In genomic region chr6:110682460-110682853, GRCh38 we compare ENCODE assay signal across 8 cellular contexts.
DNase-seq lines count a peak whose midpoint lies in the region; ATAC-seq and TF ChIP-seq lines count a peak whose summit lies in the region.

No MANE protein-coding gene starts in this region.

- H3K4me2 ChIP-seq in fibroblast of lung (ENCODE audit: extremely low read depth, insufficient read depth, low read length), result no peak overlapping the region

- 6 to 11% methylated on average over 1 of the region's 1 CpG for WGBS in tibial nerve, 2 donors

- no peak overlapping the region for H2AFZ ChIP-seq in fibroblast of lung (ENCODE audit: low read length)

- no peak overlapping the region for H3K4me3 Mint-ChIP-seq in neural crest cell

- H3K4me3 ChIP-seq in fibroblast of lung (replicated peaks in 1 of 4; ENCODE audit: control extremely low read depth in 1 of 4, insufficient read depth in 1 of 4, low read depth in 3 of 4, low read length in 4 of 4) (no peak overlapping the region), tibial nerve (no peak overlapping the region)

- H3K27ac ChIP-seq in fibroblast of lung (ENCODE audit: insufficient read depth, low read length) (no peak overlapping the region), tibial nerve (peak overlapping the region in 1 of 4 donors; percentile 75)

- peak; percentile 96 for ATAC-seq in GM21515 (IDR thresholded peaks at IDR 0.05; ENCODE audit: unreplicated experiment)

- H3K9ac ChIP-seq in fibroblast of lung (ENCODE audit: insufficient read depth, low read length), result no peak overlapping the region

- no peak overlapping the region for H3K27ac Mint-ChIP-seq in neural crest cell (ENCODE audit: unreplicated experiment)

- no peaks in the 10 kb centered on the region for H3K36me3 Mint-ChIP-seq in neural crest cell (ENCODE audit: low read depth)

- H3K36me3 ChIP-seq in fibroblast of lung (ENCODE audit: control insufficient read depth, insufficient read depth, low read length), result no peaks in the 10 kb centered on the region
- H3K36me3 ChIP-seq in tibial nerve, result no peaks in the 10 kb centered on the region

- no peaks in the 10 kb centered on the region for H4K20me1 ChIP-seq in fibroblast of lung (ENCODE audit: control insufficient read depth, extremely low read depth, insufficient read depth, low read length)

- no peaks in the 10 kb centered on the region for H3K27me3 Mint-ChIP-seq in neural crest cell (ENCODE audit: low read depth)

- H3K9me3 ChIP-seq in fibroblast of lung (ENCODE audit: control insufficient read depth, insufficient read depth, low read depth, low read length) (no peaks in the 10 kb centered on the region), tibial nerve (no peaks in the 10 kb centered on the region)

- DNase-seq in DMS79 (lab: John Stamatoyannopoulos, UW) (peak; percentile 34), HT-29 (ENCODE audit: low spot score) (peak; percentile 90), NOMO-1 treated with dmso at 0.1 percent for 144 hours (lab: John Stamatoyannopoulos, UW; ENCODE audit: unreplicated experiment) (peak; percentile 86), activated T-cell treated with anti-CD3 and anti-CD28 coated beads for 24 hours (ENCODE audit: low read depth) (peak; percentile 61), fibroblast of lung (ENCODE audit: low read depth in 2 of 2) (peak; percentile 67 to 87), neural crest cell (ENCODE audit: low read depth, low spot score) (peak; percentile 61), tibial nerve (ENCODE audit: low spot score in 2 of 2) (peak in 1 of 2 donors; percentile 92)

- TF ChIP-seq EP300 in tibial nerve (IDR thresholded peaks at IDR 0.05), result peak in 1 of 2 donors; percentile 16

- no peak for TF ChIP-seq POLR2A in tibial nerve (IDR thresholded peaks at IDR 0.05)

- H3K27me3 ChIP-seq in fibroblast of lung (ENCODE audit: control insufficient read depth, insufficient read depth, low read length), result no peaks in the 10 kb centered on the region
- H3K27me3 ChIP-seq in tibial nerve, result no peaks in the 10 kb centered on the region

- H3K4me1 ChIP-seq in fibroblast of lung (ENCODE audit: control insufficient read depth, extremely low read depth, insufficient read depth, low read length), result peaks cover 3% of the 10 kb centered on the region
- peaks cover 0 to 27% (median 7%) of the 10 kb centered on the region in 4 donors for H3K4me1 ChIP-seq in tibial nerve

- no peaks in the 10 kb centered on the region for H3K79me2 ChIP-seq in fibroblast of lung (ENCODE audit: control insufficient read depth, insufficient read depth, low read length)

- TF ChIP-seq CTCF in fibroblast of lung (conservative IDR thresholded peaks at IDR 0.05 in 1 of 2, IDR thresholded peaks at IDR 0.05 in 1 of 2; ENCODE audit: low read depth in 1 of 2, low read length in 2 of 2), result peak; percentile 65 to 66
- peak; percentile 84 for TF ChIP-seq CTCF in neural crest cell (conservative IDR thresholded peaks at IDR 0.05)
- TF ChIP-seq CTCF in tibial nerve (IDR thresholded peaks at IDR 0.05), result peak; percentile 58 to 84 (median 70)

- no peaks in the 10 kb centered on the region for H3K9me3 Mint-ChIP-seq in neural crest cell

- H3K4me1 Mint-ChIP-seq in neural crest cell, result no peaks in the 10 kb centered on the region
